Comparison of ENCODE assay signal across 8 cellular contexts in the genomic region with DNA sequence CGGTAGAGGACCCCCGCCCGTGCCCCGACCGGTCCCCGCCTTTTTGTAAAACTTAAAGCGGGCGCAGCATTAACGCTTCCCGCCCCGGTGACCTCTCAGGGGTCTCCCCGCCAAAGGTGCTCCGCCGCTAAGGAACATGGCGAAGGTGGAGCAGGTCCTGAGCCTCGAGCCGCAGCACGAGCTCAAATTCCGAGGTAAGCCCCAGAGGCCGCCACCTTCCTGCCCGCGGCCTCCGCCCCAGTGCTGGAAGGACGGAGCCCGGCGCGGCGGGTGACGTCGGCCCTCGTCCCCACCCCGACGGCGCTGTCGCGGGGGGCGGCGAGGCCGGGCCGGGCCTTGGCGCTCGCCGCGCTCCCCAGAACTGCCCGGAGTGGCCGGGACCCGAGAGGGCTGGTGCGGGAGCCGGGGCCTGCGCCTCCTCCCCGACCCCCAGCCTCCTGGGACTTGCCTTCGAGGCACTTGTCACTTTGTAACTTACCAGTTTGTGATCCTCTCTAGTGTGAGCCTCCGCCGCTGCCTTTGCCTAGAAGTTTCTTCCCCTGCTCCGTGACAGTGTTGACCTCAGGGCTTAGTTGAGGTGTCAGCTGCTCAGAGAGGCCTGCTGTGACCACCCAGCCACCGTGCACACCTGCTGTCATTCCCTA. TPM values are rescaled to one million over a fixed set of nuclear protein-coding genes. Genes with fewer than 3 reads are reported as not detected.
DNase-seq lines count a peak whose midpoint lies in the region; ATAC-seq, FAIRE-seq and TF ChIP-seq lines count a peak whose summit lies in the region.

No MANE protein-coding gene starts in this region.

- H3K4me3 ChIP-seq in ACC112 (ENCODE audit: low read depth, low read length) (peak overlapping the region; percentile 98), GM12878 (peak overlapping the region; percentile 81)

- no peak for FAIRE-seq in GM12891 (lab: Jason Lieb, UNC)
- FAIRE-seq in GM12878 (lab: Jason Lieb, UNC): peak; percentile 61

- H3K4me1 ChIP-seq in ACC112 (ENCODE audit: control insufficient read depth, insufficient read depth, low read length, unreplicated experiment) (peaks cover 34% of the 10 kb centered on the region), GM12878 (ENCODE audit: control insufficient read depth, insufficient read depth, low read length) (peaks cover 13% of the 10 kb centered on the region)

- SMC1A ChIA-PET in GM12878 (lab: Charles Lee; ENCODE audit: uncharacterized antibody, unreplicated experiment): interaction anchor here (0.5 to 1.4 kb wide), 6 partner anchors 11 to 381 kb away, joined by 4 to 5 read pairs (median 4); no protein-coding TSS in a partner anchor

- H3K4me3 Mint-ChIP-seq in immature natural killer cell: peak overlapping the region; percentile 87 to 97 (median 94)

- no peaks in the 10 kb centered on the region; the same call in none of the 2 replicates for H4K20me1 ChIP-seq in GM12878 (ENCODE audit: control insufficient read depth, insufficient read depth)

- in situ Hi-C loops in GM12878 (cut with MboI): no loop called here

- TF ChIP-seq POLR2A in GM12891 (IDR thresholded peaks at IDR 0.05; ENCODE audit: low read depth, low read length) (no peak; the same call in 1 of the 2 replicates), GM12878 (IDR thresholded peaks at IDR 0.05; ENCODE audit: low read depth, low read length) (peak; percentile 79)

- CTCF ChIA-PET in GM12878 (lab: Yijun Ruan, JAX): interaction anchor here (0.6 to 1.3 kb wide), 4 partner anchors 17 to 1534 kb away, joined by 3 to 6 read pairs (median 4); a partner anchor contains a TSS

- DNase-seq in GM12891 (ENCODE audit: insufficient read length, low spot score) (peak; percentile 29), NCI-H2227 (lab: John Stamatoyannopoulos, UW; ENCODE audit: unreplicated experiment) (peak; percentile 58), GM12878 (ENCODE audit: low read depth, low spot score) (no peak), immature natural killer cell (peak; percentile 65 to 71 (median 68)), epidermal melanocyte (ENCODE audit: insufficient read length, low spot score) (no peak)
- DNase-seq in stimulated activated CD4-positive, alpha-beta T cell treated with anti-CD3 and anti-CD28 coated beads, Interleukin-15, amount 100 ng/mL, for 48 hours (ENCODE audit: low read depth in 2 of 2): peak; percentile 5 to 7

- no peaks in the 10 kb centered on the region for H3K9me3 Mint-ChIP-seq in immature natural killer cell

- TF ChIP-seq CTCF in GM12878 (IDR thresholded peaks at IDR 0.05 in 2 of 3, conservative IDR thresholded peaks at IDR 0.05 in 1 of 3; ENCODE audit: control insufficient read depth in 2 of 3, extremely low read depth in 1 of 3, insufficient read depth in 1 of 3, low read depth in 3 of 3, low read length in 3 of 3): no peak

- H3K27me3 Mint-ChIP-seq in immature natural killer cell (ENCODE audit: low read depth in 3 of 3): peaks cover 2 to 13% (median 12%) of the 10 kb centered on the region in 3 donors

- no peak for TF ChIP-seq EP300 in GM12878 (IDR thresholded peaks at IDR 0.05; ENCODE audit: borderline replicate concordance in 1 of 2, control insufficient read depth in 1 of 2, low read depth in 2 of 2, low read length in 2 of 2)

- TF ChIP-seq RAD21 in GM12878 (IDR thresholded peaks at IDR 0.05; ENCODE audit: insufficient read depth, low read depth, low read length): no peak

- H3K36me3 ChIP-seq in ACC112 (ENCODE audit: insufficient read depth, low read length) (peaks cover 36% of the 10 kb centered on the region), GM12878 (ENCODE audit: control insufficient read depth in 2 of 2, insufficient read depth in 2 of 2, low read length in 1 of 2) (peaks cover 0 to 12% of the 10 kb centered on the region in 2 experiments; a peak in 1 of 4 replicates)

- RAD21 ChIA-PET in GM12878 (lab: Charles Lee; ENCODE audit: unreplicated experiment): interaction anchor here (0.7 to 1.8 kb wide), 11 partner anchors 14 to 262 kb away, joined by 3 to 12 read pairs (median 4); a partner anchor contains a TSS

- intact Hi-C loops in GM12878 (cut with micrococcal nuclease; ENCODE audit: unreplicated experiment): loop anchor here (5.0 kb wide), 1 partner anchor 82 kb away; a partner anchor contains a TSS

- peaks cover 38 to 60% of the 10 kb centered on the region in 2 donors for H3K4me1 Mint-ChIP-seq in immature natural killer cell

- peak overlapping the region; percentile 63 for H2AFZ ChIP-seq in ACC112 (ENCODE audit: low read length, unreplicated experiment)
- H2AFZ ChIP-seq in GM12878 (ENCODE audit: control insufficient read depth, low read depth, low read length): peak overlapping the region; percentile 56

- ATAC-seq in HG02798 (IDR thresholded peaks at IDR 0.05; ENCODE audit: poor library complexity, unreplicated experiment) (peak; percentile 29), GM12878 (peak; percentile 62)

- no peaks in the 10 kb centered on the region; the same call in 2 of the 3 replicates for H3K9me3 ChIP-seq in GM12878 (replicated peaks; ENCODE audit: control insufficient read depth, insufficient read depth, low read length)

- H3K27me3 ChIP-seq in ACC112 (ENCODE audit: insufficient read depth, low read length) (no peaks in the 10 kb centered on the region), GM12878 (replicated peaks in 1 of 2; ENCODE audit: control insufficient read depth in 2 of 2, insufficient read depth in 2 of 2, low read length in 1 of 2) (no peaks in the 10 kb centered on the region)

- H3K79me2 ChIP-seq in ACC112 (ENCODE audit: control insufficient read depth, insufficient read depth, low read length, unreplicated experiment) (peaks cover 53% of the 10 kb centered on the region), GM12878 (ENCODE audit: control insufficient read depth, insufficient read depth, low read length) (peaks cover 53% of the 10 kb centered on the region)

- no TSS peak for BruUV-seq in GM12878 (replicated peaks; lab: Mats Ljungman, UMichigan)

- peak overlapping the region; percentile 96 to 100 (median 98) for H3K27ac Mint-ChIP-seq in immature natural killer cell

- H3K9ac ChIP-seq in GM12878 (ENCODE audit: control insufficient read depth, insufficient read depth, low read length): peak overlapping the region; percentile 93

- peaks cover 0 to 4% (median 0%) of the 10 kb centered on the region in 3 donors for H3K36me3 Mint-ChIP-seq in immature natural killer cell

- H3K27ac ChIP-seq in ACC112 (ENCODE audit: low read depth, low read length) (peak overlapping the region; percentile 92), GM12878 (ENCODE audit: control insufficient read depth, insufficient read depth) (peak overlapping the region; percentile 91)

- under 1% methylated on average over 38 of the region's 56 CpGs for WGBS in GM12878 (ENCODE audit: insufficient coverage, insufficient replicate concordance, low lambda C conversion rate, missing lambda C conversion rate)

- H3K4me2 ChIP-seq in GM12878 (ENCODE audit: control insufficient read depth, insufficient read depth): peak overlapping the region; percentile 94

- POLR2A ChIA-PET in GM12878 (lab: Charles Lee): interaction anchor here (1.1 to 1.6 kb wide), 3 partner anchors 9 to 83 kb away, joined by 4 to 8 read pairs (median 5); no protein-coding TSS in a partner anchor

TF ChIP-seq in GM12891, 5 proteins besides CTCF, POLR2A, EP300 and RAD21:
- TF ChIP-seq SPI1 (IDR thresholded peaks at IDR 0.05; ENCODE audit: low read depth, low read length) (no peak), POLR2AphosphoS5 (IDR thresholded peaks at IDR 0.05; ENCODE audit: low read depth, low read length) (peak; percentile 32; the same call in 1 of the 2 replicates), POU2F2 (IDR thresholded peaks at IDR 0.05; ENCODE audit: low read depth, low read length) (no peak), PAX5 (IDR thresholded peaks at IDR 0.05; ENCODE audit: insufficient read depth, low read length, severe bottlenecking) (no peak), TAF1 (IDR thresholded peaks at IDR 0.05; ENCODE audit: low read depth, low read length) (peak; percentile 32; the same call in 1 of the 2 replicates)

TF ChIP-seq in GM12878, 131 proteins besides CTCF, POLR2A, EP300 and RAD21 (continues in another document):
- TF ChIP-seq HDAC6 (IDR thresholded peaks at IDR 0.05; ENCODE audit: unreplicated experiment) (no peak), TAF1 (IDR thresholded peaks at IDR 0.05; ENCODE audit: borderline replicate concordance, low read depth, low read length) (0 out of 2 replicates have a peak, but pooled peaks have one; percentile 16), POLR2AphosphoS5 (IDR thresholded peaks at IDR 0.05; ENCODE audit: low read length) (peak; percentile 49), HDAC2 (IDR thresholded peaks at IDR 0.05) (no peak), TCF12 (IDR thresholded peaks at IDR 0.05; ENCODE audit: low read depth, low read length) (peak; percentile 87; the same call in 1 of the 2 replicates), LARP7 (IDR thresholded peaks at IDR 0.05) (peak; percentile 76; the same call in 1 of the 2 replicates), YY1 (IDR thresholded peaks at IDR 0.05; ENCODE audit: low read depth, low read length) (peak; percentile 68; the same call in 1 of the 2 replicates), ZNF207 (IDR thresholded peaks at IDR 0.05; ENCODE audit: borderline replicate concordance) (peak; percentile 71; the same call in 1 of the 2 replicates)

RNA-seq across cellular contexts. Expression of a gene that starts 0.4 kb away (rescaled TPM):
- polyA plus RNA-seq in GM12891 (2012; ENCODE audit: low read depth, missing spikeins): 15.4 TPM
- total RNA-seq in GM12878 (2013; cell fraction: nucleolus; rRNA removed): 50.4 and 50.9 TPM in 2 replicates
- total RNA-seq in GM12878 (2014; rRNA removed): 6.2 and 8.4 TPM in 2 replicates
- total RNA-seq in GM12878 (2014; rRNA removed; fragmentation: Illumina TruSeq; extraction: Trizol): 14.2 and 15.3 TPM in 2 replicates
- total RNA-seq in GM12878 (2021): 27.0 and 28.0 TPM in 2 replicates
- polyA plus RNA-seq in GM12878 (2011; ENCODE audit: low read depth): 14.0 TPM
- polyA plus RNA-seq in GM12878 (2011; rRNA removed): 22.7 and 30.7 TPM in 2 replicates
- 14.6 and 20.7 TPM in 2 replicates for polyA plus RNA-seq in GM12878 (2011; cell fraction: cytosol; rRNA removed)
- polyA plus RNA-seq in GM12878 (2011; cell fraction: nucleus; rRNA removed): 17.2 and 18.4 TPM in 2 replicates
- 18.6 and 22.0 TPM in 2 replicates for polyA plus RNA-seq in GM12878 (2012)
- polyA plus RNA-seq in GM12878 (2014; fragmentation: Illumina TruSeq; extraction: Trizol): 28.6 and 40.3 TPM in 2 replicates
- 10 to 100 TPM in 1 of 2 experiments, 1 to 10 TPM in 1; 3.2 to 10.7 TPM for polyA plus RNA-seq in GM12878 (2014; fragmentation: Nextera tagmentation; extraction: Ambion mirVana)
- polyA plus RNA-seq in GM12878 (2014; rRNA removed): 18.2 and 18.3 TPM in 2 replicates
- polyA plus RNA-seq in GM12878 (2016; fragmentation: Nextera tagmentation; extraction: Ambion mirVana): 10 to 100 TPM; 26.8 to 28.2 TPM
- 14.4 and 17.3 TPM in 2 replicates for polyA minus RNA-seq in GM12878 (2011; rRNA and poly(A)+ RNA removed)
- polyA minus RNA-seq in GM12878 (2011; cell fraction: cytosol; rRNA and poly(A)+ RNA removed): 7.9 and 8.4 TPM in 2 replicates
- 13.2 and 17.6 TPM in 2 replicates for polyA minus RNA-seq in GM12878 (2011; cell fraction: nucleus; rRNA and poly(A)+ RNA removed)
- 10 to 100 TPM in 2 of 3 donors, 1 to 10 TPM in 1; 9.2 to 26.1 (median 22.8) TPM for polyA plus RNA-seq in immature natural killer cell

Comparison
In these comparisons a context has a peak if more than half of its experiments do, and no peak if none do; other contexts are left out.
1. DNase-seq: peak in GM12891 (single experiment), NCI-H2227 (single experiment), immature natural killer cell (3 of 3) and stimulated activated CD4-positive, alpha-beta T cell treated with anti-CD3 and anti-CD28 coated beads, Interleukin-15, amount 100 ng/mL, for 48 hours (2 of 2); none in GM12878 (single experiment) and epidermal melanocyte (single experiment).